ENCODE assay signal across 9 cellular contexts in the genomic region with DNA sequence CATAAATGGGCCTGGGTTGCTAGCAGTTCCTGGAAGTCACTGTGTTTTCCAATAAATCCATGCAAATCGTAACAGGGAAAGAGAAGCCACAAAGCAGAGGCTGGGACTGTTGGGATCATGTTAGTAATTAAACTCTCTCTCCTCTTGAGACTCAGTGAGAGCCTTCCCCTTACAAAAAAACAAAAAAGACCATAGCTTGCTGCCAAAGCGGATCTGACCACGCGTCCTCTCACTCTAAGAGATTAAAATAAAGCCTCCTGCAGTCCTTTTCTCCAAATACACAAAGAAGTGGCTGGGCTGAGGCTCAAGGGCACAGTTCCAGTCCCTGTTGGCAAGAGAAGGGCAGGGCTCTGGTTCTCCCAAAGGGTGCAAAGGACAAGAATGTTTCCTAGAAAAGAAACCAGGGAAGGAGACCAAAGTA. TPM values are rescaled to one million over a fixed set of nuclear protein-coding genes. Genes with fewer than 3 reads are reported as not detected.
DNase-seq lines count a peak whose midpoint lies in the region; ATAC-seq and TF ChIP-seq lines count a peak whose summit lies in the region.
"Had no signal": no experiment of that assay in that cellular context is flagged by ENCODE, and none has a peak within 500 bp of the region (broad histone marks: within the 10 kb centered on the region; RNA-seq: fewer than 3 reads in every experiment).

No MANE protein-coding gene starts in this region.

- H3K18ac ChIP-seq in neuronal stem cell (ENCODE audit: low read length): no peak overlapping the region

- peak overlapping the region; percentile 74 for H2AFZ ChIP-seq in neuronal stem cell (ENCODE audit: low read length)

- no peak for TF ChIP-seq POLR2A in breast epithelium (IDR thresholded peaks at IDR 0.05)

- no peak overlapping the region for H3K4ac ChIP-seq in neuronal stem cell (ENCODE audit: low read length)

- H3K9ac ChIP-seq in neuronal stem cell (ENCODE audit: low read depth, low read length, poor library complexity): no peak overlapping the region

- CTCF ChIA-PET in MCF 10A (lab: Yijun Ruan, JAX): no interaction called here
- CTCF ChIA-PET in CD8-positive, alpha-beta memory T cell (lab: Charles Lee): no interaction called here

- DNase-seq in breast epithelium (ENCODE audit: low spot score in 2 of 2) (no peak), MCF 10A (ENCODE audit: unreplicated experiment) (no peak), Right ventricle myocardium inferior (ENCODE audit: missing footprints) (no peak), neuronal stem cell (ENCODE audit: low spot score) (peak; percentile 15), epidermal melanocyte (ENCODE audit: insufficient read length, low spot score) (no peak), CD1c-positive myeloid dendritic cell (ENCODE audit: extremely low spot score) (no peak)
- DNase-seq in CD8-positive, alpha-beta memory T cell: no peak
- DNase-seq: Karpas-422 had no signal

- H3K9me3 Mint-ChIP-seq in MCF 10A (ENCODE audit: unreplicated experiment): no peaks in the 10 kb centered on the region
- no peaks in the 10 kb centered on the region for H3K9me3 Mint-ChIP-seq in CD8-positive, alpha-beta memory T cell

- ATAC-seq in Right ventricle myocardium inferior (peak; percentile 86), HG03039 (IDR thresholded peaks at IDR 0.05; ENCODE audit: unreplicated experiment) (no peak)

- H3K36me3 ChIP-seq in breast epithelium (no peaks in the 10 kb centered on the region), neuronal stem cell (replicated peaks in 1 of 2; ENCODE audit: control insufficient read depth in 2 of 2, insufficient read depth in 2 of 2, low read length in 2 of 2) (peaks cover under 1 to 2% of the 10 kb centered on the region in 2 donors)
- H3K36me3 ChIP-seq in CD8-positive, alpha-beta memory T cell (ENCODE audit: insufficient read depth, low read length): no peaks in the 10 kb centered on the region

- H2BK120ac ChIP-seq in neuronal stem cell (ENCODE audit: low read depth, low read length): no peak overlapping the region

- H3K27ac Mint-ChIP-seq in MCF 10A (ENCODE audit: low read depth, unreplicated experiment): no peak overlapping the region
- H3K27ac Mint-ChIP-seq in CD8-positive, alpha-beta memory T cell: peak overlapping the region in 1 of 8 donors; percentile 29

- no peak overlapping the region for H3K4me2 ChIP-seq in neuronal stem cell (ENCODE audit: insufficient read depth, low read length, poor library complexity, severe bottlenecking)

- no CpG with 5 or more reads among the region's 4 CpGs for WGBS in neuronal stem cell (ENCODE audit: extremely low coverage in 2 of 2, insufficient read length in 2 of 2, insufficient replicate concordance in 1 of 2), 2 donors

- intact Hi-C loops in breast epithelium (cut with DNase I; ENCODE audit: low total_unique reads): no loop called here
- intact Hi-C loops in MCF 10A (cut with micrococcal nuclease): no loop called here
- intact Hi-C loops in Right ventricle myocardium inferior (cut with DNase I): loop anchor here (1.0 kb wide), 1 partner anchor 39 kb away; no protein-coding TSS in a partner anchor

- H3K27me3 Mint-ChIP-seq in MCF 10A (ENCODE audit: insufficient read depth, unreplicated experiment): no peaks in the 10 kb centered on the region
- peaks cover 0 to 1% of the 10 kb centered on the region in 2 donors for H3K27me3 Mint-ChIP-seq in CD8-positive, alpha-beta memory T cell

- no peak overlapping the region for H2BK5ac ChIP-seq in neuronal stem cell (ENCODE audit: low read length)

- H3K27me3 ChIP-seq in breast epithelium: no peaks in the 10 kb centered on the region
- no peaks in the 10 kb centered on the region for H3K27me3 ChIP-seq in neuronal stem cell (ENCODE audit: control insufficient read depth in 3 of 3, insufficient read depth in 3 of 3, low read depth in 1 of 3, low read length in 3 of 3)
- no peaks in the 10 kb centered on the region for H3K27me3 ChIP-seq in CD8-positive, alpha-beta memory T cell (ENCODE audit: insufficient read depth, low read length, poor library complexity, severe bottlenecking)

- no peak overlapping the region for H4K91ac ChIP-seq in neuronal stem cell (ENCODE audit: low read depth, low read length, poor library complexity)

- no peak overlapping the region for H3K14ac ChIP-seq in neuronal stem cell (ENCODE audit: low read length)

- no peak overlapping the region for H3K4me3 Mint-ChIP-seq in MCF 10A (ENCODE audit: unreplicated experiment)
- no peak overlapping the region for H3K4me3 Mint-ChIP-seq in CD8-positive, alpha-beta memory T cell

- H2BK15ac ChIP-seq in neuronal stem cell (ENCODE audit: low read length): no peak overlapping the region

- no peak overlapping the region for H2AK5ac ChIP-seq in neuronal stem cell (ENCODE audit: low read depth, low read length)

- no TSS peak for BruUV-seq in MCF 10A (replicated peaks; lab: Mats Ljungman, UMichigan)

- no peaks in the 10 kb centered on the region for H3K4me1 ChIP-seq in breast epithelium
- peaks cover 0 to 15% of the 10 kb centered on the region in 2 donors for H3K4me1 ChIP-seq in neuronal stem cell (ENCODE audit: control insufficient read depth in 2 of 2, insufficient read depth in 1 of 2, low read depth in 1 of 2, low read length in 2 of 2)
- H3K4me1 ChIP-seq in CD8-positive, alpha-beta memory T cell (ENCODE audit: insufficient read depth, low read length): no peaks in the 10 kb centered on the region

- no peak overlapping the region for H3K23ac ChIP-seq in neuronal stem cell (ENCODE audit: low read depth, low read length, poor library complexity)

- H4K8ac ChIP-seq in neuronal stem cell (ENCODE audit: low read depth, low read length): no peak overlapping the region

- peaks cover 5% of the 10 kb centered on the region for H3K4me1 Mint-ChIP-seq in MCF 10A (ENCODE audit: insufficient read depth, unreplicated experiment)
- H3K4me1 Mint-ChIP-seq in CD8-positive, alpha-beta memory T cell: peaks cover 0 to 1% (median 0%) of the 10 kb centered on the region in 3 donors

- H3K4me3 ChIP-seq in breast epithelium: peak overlapping the region in 2 of 3 donors; percentile 5 to 49
- no peak overlapping the region for H3K4me3 ChIP-seq in neuronal stem cell (ENCODE audit: low read length in 2 of 2)
- no peak overlapping the region for H3K4me3 ChIP-seq in CD8-positive, alpha-beta memory T cell (ENCODE audit: low read length)

- peaks cover 1% of the 10 kb centered on the region for H3K79me1 ChIP-seq in neuronal stem cell (ENCODE audit: low read depth, low read length)

- H2BK12ac ChIP-seq in neuronal stem cell (ENCODE audit: low read length): no peak overlapping the region

- TF ChIP-seq CTCF in breast epithelium (IDR thresholded peaks at IDR 0.05): no peak
- TF ChIP-seq CTCF in MCF 10A (IDR thresholded peaks at IDR 0.05; ENCODE audit: unreplicated experiment): no peak

- POLR2A ChIA-PET in MCF 10A (lab: Yijun Ruan, JAX): no interaction called here
- POLR2A ChIA-PET in CD8-positive, alpha-beta memory T cell (lab: Charles Lee): no interaction called here

- H3K9me3 ChIP-seq in breast epithelium (no peaks in the 10 kb centered on the region), neuronal stem cell (replicated peaks in 1 of 2; ENCODE audit: control insufficient read depth in 2 of 2, insufficient read depth in 1 of 2, low read depth in 1 of 2, low read length in 2 of 2) (peaks cover 0 to 5% of the 10 kb centered on the region in 2 donors)
- H3K9me3 ChIP-seq in CD8-positive, alpha-beta memory T cell (ENCODE audit: low read length): no peaks in the 10 kb centered on the region

- peaks cover 5% of the 10 kb centered on the region for H3K36me3 Mint-ChIP-seq in MCF 10A (ENCODE audit: insufficient read depth, unreplicated experiment)
- H3K36me3 Mint-ChIP-seq in CD8-positive, alpha-beta memory T cell: peaks cover 0 to 22% (median 9%) of the 10 kb centered on the region in 3 donors

- peak overlapping the region; percentile 33 to 71 for H3K27ac ChIP-seq in breast epithelium
- no peak overlapping the region for H3K27ac ChIP-seq in neuronal stem cell (replicated peaks; ENCODE audit: low read length)
- H3K27ac ChIP-seq in CD8-positive, alpha-beta memory T cell (ENCODE audit: low read depth, low read length): no peak overlapping the region

RNA-seq across cellular contexts. Expression of gene PIGL, which starts 38.5 kb away (rescaled TPM):
- total RNA-seq in breast epithelium (10 to 100 TPM; 54.6 to 76.2 (median 68.8) TPM), MCF 10A (2022) (28.5 and 31.3 TPM in 2 replicates), Right ventricle myocardium inferior (5.4 TPM)
- 28.5 TPM for polyA plus RNA-seq in neuronal stem cell (2013, experiment 1 of 2)
- polyA plus RNA-seq in neuronal stem cell (2013, experiment 2 of 2): 26.6 TPM
- 10 to 100 TPM; 26.3 to 27.1 TPM for total RNA-seq in CD8-positive, alpha-beta memory T cell
- 12.9 TPM for polyA plus RNA-seq in CD8-positive, alpha-beta memory T cell

RNA-seq across cellular contexts. Expression of gene NCOR1, which starts 40.2 kb away (rescaled TPM):
- total RNA-seq in breast epithelium: 100 to 1,000 TPM; 118 to 229 (median 174) TPM
- 120 and 138 TPM in 2 replicates for total RNA-seq in MCF 10A (2022)
- total RNA-seq in Right ventricle myocardium inferior: 60.7 TPM
- polyA plus RNA-seq in neuronal stem cell (2013, experiment 1 of 2): 42.7 TPM
- polyA plus RNA-seq in neuronal stem cell (2013, experiment 2 of 2): 46.7 TPM
- 100 to 1,000 TPM; 146 to 147 TPM for total RNA-seq in CD8-positive, alpha-beta memory T cell
- polyA plus RNA-seq in CD8-positive, alpha-beta memory T cell: 158 TPM

Comparison
In these comparisons a context has a peak if more than half of its experiments do, and no peak if none do; other contexts are left out.
1. H3K27ac ChIP-seq: peak in breast epithelium (2 of 2); none in neuronal stem cell (single experiment) and CD8-positive, alpha-beta memory T cell (single experiment).
2. H3K4me3 ChIP-seq: peak in breast epithelium (2 of 3); none in neuronal stem cell (0 of 2) and CD8-positive, alpha-beta memory T cell (single experiment).